Comparison of ENCODE assay signal across 18 cellular contexts in genomic region chr2:8016688-8017087, GRCh38.
DNase-seq lines count a peak whose midpoint lies in the region; ATAC-seq and FAIRE-seq lines count a peak whose summit lies in the region.
"Had no signal": no experiment of that assay in that cellular context is flagged by ENCODE, and none has a peak within 500 bp of the region (broad histone marks: within the 10 kb centered on the region; RNA-seq: fewer than 3 reads in every experiment).

No MANE protein-coding gene starts in this region.

- H3K36me3 Mint-ChIP-seq in activated naive CD8-positive, alpha-beta T cell treated with anti-CD3 and anti-CD28 coated beads, Interleukin-2, amount 50 U/mL, for 24 hours (ENCODE audit: low read depth), result no peaks in the 10 kb centered on the region
- H3K36me3 Mint-ChIP-seq in activated naive CD8-positive, alpha-beta T cell treated with anti-CD3 and anti-CD28 coated beads for 36 hours, result no peaks in the 10 kb centered on the region
- H3K36me3 Mint-ChIP-seq in activated T-helper 17 cell treated with anti-CD3 and anti-CD28 coated beads, Interleukin-2, amount 50 U/mL, for 72 hours (ENCODE audit: low read depth), result no peaks in the 10 kb centered on the region
- no peaks in the 10 kb centered on the region for H3K36me3 Mint-ChIP-seq in stimulated activated effector memory CD8-positive, alpha-beta T cell treated with anti-CD3 and anti-CD28 coated beads, Interleukin-12 subunit alpha, Interleukin-12 subunit beta, amount 100 ng/mL, for 72 hours
- H3K36me3 Mint-ChIP-seq: CD14-positive monocyte; CD4-positive, alpha-beta memory T cell had no signal

- no peaks in the 10 kb centered on the region for H3K27me3 Mint-ChIP-seq in activated naive CD8-positive, alpha-beta T cell treated with anti-CD3 and anti-CD28 coated beads, Interleukin-2, amount 50 U/mL, for 24 hours
- H3K27me3 Mint-ChIP-seq in activated naive CD8-positive, alpha-beta T cell treated with anti-CD3 and anti-CD28 coated beads for 36 hours, result no peaks in the 10 kb centered on the region
- H3K27me3 Mint-ChIP-seq in activated T-helper 17 cell treated with anti-CD3 and anti-CD28 coated beads, Interleukin-2, amount 50 U/mL, for 72 hours, result no peaks in the 10 kb centered on the region
- H3K27me3 Mint-ChIP-seq: CD4-positive, alpha-beta memory T cell had no signal

- H3K4me1 Mint-ChIP-seq in activated naive CD8-positive, alpha-beta T cell treated with anti-CD3 and anti-CD28 coated beads, Interleukin-2, amount 50 U/mL, for 24 hours, result no peaks in the 10 kb centered on the region
- peaks cover under 1% of the 10 kb centered on the region for H3K4me1 Mint-ChIP-seq in activated naive CD8-positive, alpha-beta T cell treated with anti-CD3 and anti-CD28 coated beads for 36 hours
- H3K4me1 Mint-ChIP-seq in activated T-helper 17 cell treated with anti-CD3 and anti-CD28 coated beads, Interleukin-2, amount 50 U/mL, for 72 hours, result no peaks in the 10 kb centered on the region
- H3K4me1 Mint-ChIP-seq in stimulated activated effector memory CD8-positive, alpha-beta T cell treated with anti-CD3 and anti-CD28 coated beads, Interleukin-12 subunit alpha, Interleukin-12 subunit beta, amount 100 ng/mL, for 72 hours, result no peaks in the 10 kb centered on the region
- H3K4me1 Mint-ChIP-seq: CD14-positive monocyte; CD4-positive, alpha-beta memory T cell had no signal

- H3K9me3 Mint-ChIP-seq in activated naive CD8-positive, alpha-beta T cell treated with anti-CD3 and anti-CD28 coated beads, Interleukin-2, amount 50 U/mL, for 24 hours, result no peaks in the 10 kb centered on the region
- peaks cover 1% of the 10 kb centered on the region for H3K9me3 Mint-ChIP-seq in activated naive CD8-positive, alpha-beta T cell treated with anti-CD3 and anti-CD28 coated beads for 36 hours
- no peaks in the 10 kb centered on the region for H3K9me3 Mint-ChIP-seq in activated T-helper 17 cell treated with anti-CD3 and anti-CD28 coated beads, Interleukin-2, amount 50 U/mL, for 72 hours
- no peaks in the 10 kb centered on the region for H3K9me3 Mint-ChIP-seq in stimulated activated effector memory CD8-positive, alpha-beta T cell treated with anti-CD3 and anti-CD28 coated beads, Interleukin-12 subunit alpha, Interleukin-12 subunit beta, amount 100 ng/mL, for 72 hours
- H3K9me3 Mint-ChIP-seq: CD4-positive, alpha-beta memory T cell; H9 had no signal

- ATAC-seq in activated naive CD8-positive, alpha-beta T cell treated with anti-CD3 and anti-CD28 coated beads, Interleukin-2, amount 50 U/mL, for 24 hours, result peak; percentile 54
- ATAC-seq in activated T-helper 17 cell treated with anti-CD3 and anti-CD28 coated beads, Interleukin-2, amount 50 U/mL, for 72 hours (replicated peaks), result no peak
- ATAC-seq in stimulated activated effector memory CD8-positive, alpha-beta T cell treated with anti-CD3 and anti-CD28 coated beads, Interleukin-12 subunit alpha, Interleukin-12 subunit beta, amount 100 ng/mL, for 72 hours, result no peak

- no peak for DNase-seq in activated naive CD8-positive, alpha-beta T cell treated with anti-CD3 and anti-CD28 coated beads, Interleukin-2, amount 50 U/mL, for 24 hours
- no peak for DNase-seq in activated naive CD8-positive, alpha-beta T cell treated with anti-CD3 and anti-CD28 coated beads for 36 hours
- no peak for DNase-seq in stimulated activated effector memory CD8-positive, alpha-beta T cell treated with anti-CD3 and anti-CD28 coated beads, Interleukin-12 subunit alpha, Interleukin-12 subunit beta, amount 100 ng/mL, for 72 hours (ENCODE audit: low spot score in 2 of 2)
- no peak for DNase-seq in NCI-H146 treated with DMSO at 0.1 percent for 48 hours (lab: John Stamatoyannopoulos, UW; ENCODE audit: unreplicated experiment)
- no peak for DNase-seq in frontal cortex (ENCODE audit: low spot score in 2 of 2)
- no peak for DNase-seq in UCSD-AML1 (lab: John Stamatoyannopoulos, UW; ENCODE audit: unreplicated experiment)
- DNase-seq: 8988T; CD4-positive, alpha-beta memory T cell; DMS153; DMS79; GDM1; H9 had no signal

- H3K4me3 Mint-ChIP-seq in activated naive CD8-positive, alpha-beta T cell treated with anti-CD3 and anti-CD28 coated beads, Interleukin-2, amount 50 U/mL, for 24 hours, result no peak overlapping the region
- no peak overlapping the region for H3K4me3 Mint-ChIP-seq in activated naive CD8-positive, alpha-beta T cell treated with anti-CD3 and anti-CD28 coated beads for 36 hours
- no peak overlapping the region for H3K4me3 Mint-ChIP-seq in activated T-helper 17 cell treated with anti-CD3 and anti-CD28 coated beads, Interleukin-2, amount 50 U/mL, for 72 hours
- H3K4me3 Mint-ChIP-seq in stimulated activated effector memory CD8-positive, alpha-beta T cell treated with anti-CD3 and anti-CD28 coated beads, Interleukin-12 subunit alpha, Interleukin-12 subunit beta, amount 100 ng/mL, for 72 hours, result no peak overlapping the region
- H3K4me3 Mint-ChIP-seq: CD14-positive monocyte; CD4-positive, alpha-beta memory T cell; H9 had no signal

- no peak overlapping the region for H3K27ac Mint-ChIP-seq in activated naive CD8-positive, alpha-beta T cell treated with anti-CD3 and anti-CD28 coated beads, Interleukin-2, amount 50 U/mL, for 24 hours
- no peak overlapping the region for H3K27ac Mint-ChIP-seq in activated naive CD8-positive, alpha-beta T cell treated with anti-CD3 and anti-CD28 coated beads for 36 hours
- H3K27ac Mint-ChIP-seq in activated T-helper 17 cell treated with anti-CD3 and anti-CD28 coated beads, Interleukin-2, amount 50 U/mL, for 72 hours, result peak overlapping the region; percentile 36
- peak overlapping the region; percentile 29 for H3K27ac Mint-ChIP-seq in stimulated activated effector memory CD8-positive, alpha-beta T cell treated with anti-CD3 and anti-CD28 coated beads, Interleukin-12 subunit alpha, Interleukin-12 subunit beta, amount 100 ng/mL, for 72 hours
- H3K27ac Mint-ChIP-seq: CD14-positive monocyte; CD4-positive, alpha-beta memory T cell; H9 had no signal

- FAIRE-seq in frontal cortex (lab: Jason Lieb, UNC), result no peak
- FAIRE-seq: GM12892, GM18507, H1, HTR-8/SVneo had no signal

Comparison
In these comparisons a context has a peak if more than half of its experiments do, and no peak if none do; other contexts are left out.
1. H3K27ac Mint-ChIP-seq: peak in activated T-helper 17 cell treated with anti-CD3 and anti-CD28 coated beads, Interleukin-2, amount 50 U/mL, for 72 hours (single experiment) and stimulated activated effector memory CD8-positive, alpha-beta T cell treated with anti-CD3 and anti-CD28 coated beads, Interleukin-12 subunit alpha, Interleukin-12 subunit beta, amount 100 ng/mL, for 72 hours (single experiment); none in activated naive CD8-positive, alpha-beta T cell treated with anti-CD3 and anti-CD28 coated beads, Interleukin-2, amount 50 U/mL, for 24 hours (single experiment) and activated naive CD8-positive, alpha-beta T cell treated with anti-CD3 and anti-CD28 coated beads for 36 hours (single experiment).